Comparison of ENCODE assay signal across 28 cellular contexts in genomic region chr10:75456122-75456521, GRCh38. TPM values are rescaled to one million over a fixed set of nuclear protein-coding genes. Genes with fewer than 3 reads are reported as not detected.
"Had no signal": no experiment of that assay in that cellular context is flagged by ENCODE, and none has a peak within 500 bp of the region (broad histone marks: within the 10 kb centered on the region; RNA-seq: fewer than 3 reads in every experiment).

No MANE protein-coding gene starts in this region.

- H3K36me3 Mint-ChIP-seq: naive thymus-derived CD8-positive, alpha-beta T cell; stimulated activated memory B cell treated with anti-CD40 and anti-IgM and Interleukin-4, amounts not matched to agents 10 μg/mL and 1 μg/mL and 100 μg/mL, for 72 hours; type B pancreatic cell had no signal

- H3K4me3 Mint-ChIP-seq: naive thymus-derived CD8-positive, alpha-beta T cell; nephron; neural crest cell; stimulated activated memory B cell treated with anti-CD40 and anti-IgM and Interleukin-4, amounts not matched to agents 10 μg/mL and 1 μg/mL and 100 μg/mL, for 72 hours; stimulated activated naive CD8-positive, alpha-beta T cell treated with anti-CD3 and anti-CD28 coated beads, Interleukin-15, amount 100 ng/mL, for 72 hours; type B pancreatic cell had no signal

- H3K4me3 ChIP-seq: left lung, lower lobe of right lung, pancreas, prostate gland, right lobe of liver, smooth muscle cell, tibial nerve, uterus had no signal

- H3K9me3 Mint-ChIP-seq: naive thymus-derived CD8-positive, alpha-beta T cell; nephron; neural crest cell; stimulated activated memory B cell treated with anti-CD40 and anti-IgM and Interleukin-4, amounts not matched to agents 10 μg/mL and 1 μg/mL and 100 μg/mL, for 72 hours; stimulated activated naive CD8-positive, alpha-beta T cell treated with anti-CD3 and anti-CD28 coated beads, Interleukin-15, amount 100 ng/mL, for 72 hours; type B pancreatic cell had no signal

- H3K36me3 ChIP-seq: pancreas, prostate gland, right lobe of liver, tibial nerve, uterus had no signal

- DNase-seq: hippocampal formation; kidney; left colon; left lung; lower lobe of right lung; mammary epithelial cell; mesenchymal stem cell; naive thymus-derived CD8-positive, alpha-beta T cell; nucleus accumbens; pancreas; posterior cingulate gyrus; retina; right lobe of liver; stimulated activated CD4-positive, alpha-beta T cell treated with anti-CD3 and anti-CD28 coated beads, Interleukin-1b, Interleukin-23, amount 100 ng/mL, for 48 hours; stimulated activated CD4-positive, alpha-beta T cell treated with anti-CD3 and anti-CD28 coated beads, Interleukin-2, amount 100 ng/mL, for 48 hours; stimulated activated CD4-positive, alpha-beta T cell treated with anti-CD3 and anti-CD28 coated beads, Interleukin-4, amount 100 ng/mL, for 4 hours; stimulated activated CD8-positive, alpha-beta memory T cell treated with anti-CD3 and anti-CD28 coated beads, Interleukin-4, amount 100 ng/mL, for 48 hours; stimulated activated naive CD4-positive, alpha-beta T cell treated with Interleukin-2 at 50 U/mL for 16 hours; stimulated activated naive CD8-positive, alpha-beta T cell treated with anti-CD3 and anti-CD28 coated beads, Interleukin-15, amount 100 ng/mL, for 72 hours; substantia nigra; uterus had no signal

- H3K27ac ChIP-seq: left lung, lower lobe of right lung, pancreas, prostate gland, right lobe of liver, tibial nerve, uterus had no signal

- H3K9me3 ChIP-seq: left lung, lower lobe of right lung, pancreas, prostate gland, right lobe of liver, tibial nerve, uterus had no signal

- H3K27me3 ChIP-seq: left lung, pancreas, right lobe of liver, tibial nerve, uterus had no signal

- H3K4me1 Mint-ChIP-seq: naive thymus-derived CD8-positive, alpha-beta T cell; stimulated activated memory B cell treated with anti-CD40 and anti-IgM and Interleukin-4, amounts not matched to agents 10 μg/mL and 1 μg/mL and 100 μg/mL, for 72 hours; stimulated activated naive CD8-positive, alpha-beta T cell treated with anti-CD3 and anti-CD28 coated beads, Interleukin-15, amount 100 ng/mL, for 72 hours had no signal

- H3K4me1 ChIP-seq: left lung, lower lobe of right lung, pancreas, prostate gland, right lobe of liver, tibial nerve, uterus had no signal

- H3K27ac Mint-ChIP-seq: naive thymus-derived CD8-positive, alpha-beta T cell; nephron; stimulated activated memory B cell treated with anti-CD40 and anti-IgM and Interleukin-4, amounts not matched to agents 10 μg/mL and 1 μg/mL and 100 μg/mL, for 72 hours; type B pancreatic cell had no signal

- ATAC-seq: left colon; left lung; lower lobe of right lung; naive thymus-derived CD8-positive, alpha-beta T cell; pancreas; right lobe of liver; stimulated activated naive CD8-positive, alpha-beta T cell treated with anti-CD3 and anti-CD28 coated beads, Interleukin-15, amount 100 ng/mL, for 72 hours had no signal

RNA-seq across cellular contexts. Expression of gene LRMDA, which starts 24.7 kb away (rescaled TPM):
- total RNA-seq: naive thymus-derived CD8-positive, alpha-beta T cell had no signal
- polyA plus RNA-seq: naive thymus-derived CD8-positive, alpha-beta T cell had no signal

RNA-seq across cellular contexts. Expression of gene ZNF503, which starts 54.6 kb away (rescaled TPM):
- polyA plus RNA-seq: naive thymus-derived CD8-positive, alpha-beta T cell had no signal
